In the genomic region with DNA sequence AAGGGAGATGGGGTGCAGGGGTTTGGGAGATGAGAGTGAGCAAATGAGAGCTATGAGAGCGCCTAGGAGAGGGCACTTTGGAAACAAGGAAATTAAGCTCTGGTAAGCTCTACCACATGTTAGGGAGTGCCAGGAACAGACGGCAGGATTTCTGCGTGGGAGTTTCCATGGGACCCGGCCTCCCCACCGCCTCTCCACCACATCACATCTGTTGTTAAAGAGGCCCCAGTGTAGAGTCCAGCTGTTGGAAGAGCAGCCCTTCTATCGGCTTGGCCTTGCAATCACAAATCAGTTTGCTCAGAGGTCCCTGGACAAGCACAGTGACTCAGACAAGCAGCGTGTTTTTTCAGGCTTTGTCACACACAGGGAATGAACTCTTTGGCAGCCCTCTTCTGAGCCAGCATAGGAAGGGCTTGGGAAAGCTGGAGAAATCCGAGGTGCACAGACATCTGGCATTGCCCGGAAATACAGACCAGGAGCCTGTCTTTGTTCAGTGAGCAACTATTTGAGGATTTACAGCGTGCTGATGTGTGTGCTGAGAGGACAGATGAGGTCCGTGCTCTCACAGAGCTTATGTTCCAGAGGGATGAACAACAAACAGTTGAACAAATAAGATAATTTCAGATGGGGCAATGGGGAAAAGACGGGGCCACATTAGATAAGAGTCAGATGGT, we compare ENCODE assay signal across 10 cellular contexts.
DNase-seq lines count a peak whose midpoint lies in the region; ATAC-seq and TF ChIP-seq lines count a peak whose summit lies in the region.
"Had no signal": no experiment of that assay in that cellular context is flagged by ENCODE, and none has a peak within 500 bp of the region (broad histone marks: within the 10 kb centered on the region; RNA-seq: fewer than 3 reads in every experiment).

No MANE protein-coding gene starts in this region.

- peaks cover 2 to 15% (median 8%) of the 10 kb centered on the region in 4 donors for H3K4me1 Mint-ChIP-seq in naive thymus-derived CD8-positive, alpha-beta T cell
- H3K4me1 Mint-ChIP-seq in activated CD4-positive, alpha-beta T cell treated with anti-CD3 and anti-CD28 coated beads, Interleukin-2, amount 10 ng/mL, durations not matched to agents 24 days and 14 days, result peaks cover 4% of the 10 kb centered on the region

- no peak overlapping the region for H3K4me3 Mint-ChIP-seq in naive thymus-derived CD8-positive, alpha-beta T cell
- no peak overlapping the region for H3K4me3 Mint-ChIP-seq in activated CD4-positive, alpha-beta T cell treated with anti-CD3 and anti-CD28 coated beads, Interleukin-2, amount 10 ng/mL, durations not matched to agents 24 days and 14 days

- TF ChIP-seq EP300 in ovary (IDR thresholded peaks at IDR 0.05), result no peak

- H3K4me3 ChIP-seq in RWPE2 (ENCODE audit: severe bottlenecking), result no peak overlapping the region
- H3K4me3 ChIP-seq in ovary, result no peak overlapping the region

- no peak for TF ChIP-seq POLR2A in ovary (IDR thresholded peaks at IDR 0.05)

- no peak overlapping the region for H3K27ac Mint-ChIP-seq in naive thymus-derived CD8-positive, alpha-beta T cell
- no peak overlapping the region for H3K27ac Mint-ChIP-seq in activated CD4-positive, alpha-beta T cell treated with anti-CD3 and anti-CD28 coated beads, Interleukin-2, amount 10 ng/mL, durations not matched to agents 24 days and 14 days
- H3K27ac Mint-ChIP-seq: IgD-negative memory B cell had no signal

- no peaks in the 10 kb centered on the region for H3K9me3 ChIP-seq in RWPE2 (ENCODE audit: severe bottlenecking)
- no peaks in the 10 kb centered on the region for H3K9me3 ChIP-seq in ovary

- H3K4me1 ChIP-seq in RWPE2 (ENCODE audit: insufficient read depth, poor library complexity, severe bottlenecking) (no peaks in the 10 kb centered on the region), ovary (ENCODE audit: insufficient read depth) (peaks cover 7% of the 10 kb centered on the region)

- intact Hi-C loops in ovary (cut with DNase I), result loop anchor here in 1 of 4 donors (10.0 kb wide), 1 partner anchor 179 kb away; no protein-coding TSS in a partner anchor
- intact Hi-C loops in activated CD4-positive, alpha-beta T cell treated with anti-CD3 and anti-CD28 coated beads, Interleukin-2, amount 10 ng/mL, durations not matched to agents 24 days and 14 days (cut with micrococcal nuclease), result no loop called here

- ATAC-seq in RWPE2 (ENCODE audit: low read depth) (peak; percentile 90), GM19395 (IDR thresholded peaks at IDR 0.05; ENCODE audit: unreplicated experiment) (no peak)
- no peak for ATAC-seq in naive thymus-derived CD8-positive, alpha-beta T cell

- TF ChIP-seq CTCF in RWPE2 (IDR thresholded peaks at IDR 0.05; ENCODE audit: poor library complexity, severe bottlenecking), result no peak
- no peak for TF ChIP-seq CTCF in ovary (IDR thresholded peaks at IDR 0.05)

- H3K36me3 Mint-ChIP-seq in naive thymus-derived CD8-positive, alpha-beta T cell, result no peaks in the 10 kb centered on the region
- H3K36me3 Mint-ChIP-seq in activated CD4-positive, alpha-beta T cell treated with anti-CD3 and anti-CD28 coated beads, Interleukin-2, amount 10 ng/mL, durations not matched to agents 24 days and 14 days (ENCODE audit: low read depth), result no peaks in the 10 kb centered on the region

- H3K27ac ChIP-seq in RWPE2 (ENCODE audit: poor library complexity, severe bottlenecking) (no peak overlapping the region), ovary (peak overlapping the region; percentile 58 to 69)

- no peaks in the 10 kb centered on the region for H3K36me3 ChIP-seq in RWPE2 (ENCODE audit: low read depth)
- no peaks in the 10 kb centered on the region for H3K36me3 ChIP-seq in ovary

- H3K27me3 ChIP-seq in RWPE2 (ENCODE audit: insufficient read depth, poor library complexity, severe bottlenecking), result no peaks in the 10 kb centered on the region
- no peaks in the 10 kb centered on the region for H3K27me3 ChIP-seq in ovary

- peaks cover 0 to 5% (median 0%) of the 10 kb centered on the region in 5 donors for H3K27me3 Mint-ChIP-seq in naive thymus-derived CD8-positive, alpha-beta T cell
- H3K27me3 Mint-ChIP-seq in activated CD4-positive, alpha-beta T cell treated with anti-CD3 and anti-CD28 coated beads, Interleukin-2, amount 10 ng/mL, durations not matched to agents 24 days and 14 days, result no peaks in the 10 kb centered on the region

- 10 to 12% (median 11%) methylated on average over 12 of the region's 12 CpGs for WGBS in ovary, 3 donors

- H3K9me3 Mint-ChIP-seq in naive thymus-derived CD8-positive, alpha-beta T cell, result peaks cover 0 to 1% (median 0%) of the 10 kb centered on the region in 9 donors
- peaks cover under 1% of the 10 kb centered on the region for H3K9me3 Mint-ChIP-seq in activated CD4-positive, alpha-beta T cell treated with anti-CD3 and anti-CD28 coated beads, Interleukin-2, amount 10 ng/mL, durations not matched to agents 24 days and 14 days

- peak; percentile 65 for DNase-seq in Ammon's horn (ENCODE audit: low spot score)
- DNase-seq in RWPE2 (ENCODE audit: low spot score), result no peak
- DNase-seq in fibroblast of peridontal ligament (ENCODE audit: extremely low read depth), result peak; percentile 99
- DNase-seq in ovary, result peak; percentile 67 to 81 (median 75)
- no peak for DNase-seq in NCI-H1105 (lab: John Stamatoyannopoulos, UW)
- no peak for DNase-seq in naive thymus-derived CD8-positive, alpha-beta T cell
- no peak for DNase-seq in activated CD4-positive, alpha-beta T cell treated with anti-CD3 and anti-CD28 coated beads, Interleukin-2, amount 10 ng/mL, durations not matched to agents 24 days and 14 days
- DNase-seq: activated gamma-delta T cell had no signal

- POLR2A ChIA-PET in naive thymus-derived CD8-positive, alpha-beta T cell (lab: Charles Lee), result no interaction called here

Comparison
In these comparisons a context has a peak if more than half of its experiments do, and no peak if none do; other contexts are left out.
1. DNase-seq: peak in Ammon's horn (single experiment), fibroblast of peridontal ligament (single experiment) and ovary (5 of 5); none in RWPE2 (single experiment), NCI-H1105 (single experiment), naive thymus-derived CD8-positive, alpha-beta T cell (0 of 10) and activated CD4-positive, alpha-beta T cell treated with anti-CD3 and anti-CD28 coated beads, Interleukin-2, amount 10 ng/mL, durations not matched to agents 24 days and 14 days (single experiment).